31 cellular contexts compared by ENCODE assay signal in the genomic region with DNA sequence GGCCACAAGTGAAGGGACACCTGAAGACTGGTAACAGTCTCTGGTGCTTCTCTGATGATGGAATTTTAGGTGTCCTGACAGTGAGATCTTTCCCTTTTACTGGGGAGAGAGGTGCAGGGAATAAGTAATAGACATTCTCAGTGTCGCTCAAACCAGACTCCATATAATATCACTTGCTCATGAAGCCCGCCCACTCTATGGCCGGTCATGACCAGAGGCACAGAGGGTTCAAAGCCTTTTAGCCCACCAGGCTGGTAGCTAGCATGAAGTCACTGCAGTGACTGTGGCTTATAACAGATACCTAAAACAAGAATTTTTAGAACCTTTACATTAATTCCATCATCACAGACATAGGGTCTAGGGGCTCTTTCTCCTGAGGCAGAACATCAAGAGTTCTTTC. TPM values are rescaled to one million over a fixed set of nuclear protein-coding genes. Genes with fewer than 3 reads are reported as not detected.
A peak's percentile ranks its signal among the peaks of the same experiment; 100 is the strongest.
DNase-seq lines count a peak whose midpoint lies in the region; ATAC-seq lines count a peak whose summit lies in the region.
"Had no signal": no experiment of that assay in that cellular context is flagged by ENCODE, and none has a peak within 500 bp of the region (broad histone marks: within the 10 kb centered on the region; RNA-seq: fewer than 3 reads in every experiment).

No MANE protein-coding gene starts in this region.

- peaks cover 42 to 54% (median 44%) of the 10 kb centered on the region in 3 donors for H3K4me1 Mint-ChIP-seq in T-cell
- peaks cover 19% of the 10 kb centered on the region for H3K4me1 Mint-ChIP-seq in activated T-helper 17 cell treated with anti-CD3 and anti-CD28 coated beads, Interleukin-2, amount 50 U/mL, for 72 hours
- peaks cover 9 to 55% (median 38%) of the 10 kb centered on the region in 7 donors for H3K4me1 Mint-ChIP-seq in naive thymus-derived CD4-positive, alpha-beta T cell
- H3K4me1 Mint-ChIP-seq: neural crest cell had no signal

- peak overlapping the region; percentile 86 to 96 (median 91) for H3K4me3 Mint-ChIP-seq in T-cell
- H3K4me3 Mint-ChIP-seq in activated T-helper 17 cell treated with anti-CD3 and anti-CD28 coated beads, Interleukin-2, amount 50 U/mL, for 72 hours = peak overlapping the region; percentile 95
- H3K4me3 Mint-ChIP-seq in naive thymus-derived CD4-positive, alpha-beta T cell = peak overlapping the region; percentile 79 to 99 (median 96)
- H3K4me3 Mint-ChIP-seq: neural crest cell had no signal

- CTCF ChIA-PET in T-cell (lab: Charles Lee) = interaction anchor here in 1 of 2 donors (0.6 to 1.0 kb wide), 2 partner anchors 42 to 66 kb away, joined by 3 read pairs; no protein-coding TSS in a partner anchor
- CTCF ChIA-PET in naive thymus-derived CD4-positive, alpha-beta T cell (lab: Charles Lee) = interaction anchor here (0.6 to 3.5 kb wide), 9 partner anchors 14 to 73 kb away, joined by 3 to 13 read pairs (median 4); no protein-coding TSS in a partner anchor

- peaks cover 60% of the 10 kb centered on the region for H3K36me3 Mint-ChIP-seq in T-cell
- peaks cover 83% of the 10 kb centered on the region for H3K36me3 Mint-ChIP-seq in activated T-helper 17 cell treated with anti-CD3 and anti-CD28 coated beads, Interleukin-2, amount 50 U/mL, for 72 hours (ENCODE audit: low read depth)
- H3K36me3 Mint-ChIP-seq in naive thymus-derived CD4-positive, alpha-beta T cell = peaks cover 20 to 71% (median 68%) of the 10 kb centered on the region in 5 donors

- peaks cover 8 to 31% of the 10 kb centered on the region in 2 donors for H3K4me1 ChIP-seq in naive thymus-derived CD4-positive, alpha-beta T cell (ENCODE audit: control insufficient read depth in 2 of 2, insufficient read depth in 2 of 2, low read length in 2 of 2)
- H3K4me1 ChIP-seq: BLaER1, HAP-1, heart right ventricle, left ventricle myocardium inferior, upper lobe of left lung had no signal

- intact Hi-C loops in naive thymus-derived CD4-positive, alpha-beta T cell (cut with micrococcal nuclease) = loop anchor here (1.0 to 10.0 kb wide), 4 partner anchors 8 to 1126 kb away; a partner anchor contains a TSS

- H3K27ac ChIP-seq in naive thymus-derived CD4-positive, alpha-beta T cell (ENCODE audit: low read depth, low read length) = peak overlapping the region; percentile 79
- H3K27ac ChIP-seq: BLaER1, heart right ventricle, left ventricle myocardium inferior, ovary, SK-N-MC, upper lobe of left lung had no signal

- peak overlapping the region; percentile 94 for H3K4me3 ChIP-seq in naive thymus-derived CD4-positive, alpha-beta T cell (ENCODE audit: low read length)
- H3K4me3 ChIP-seq: BLaER1, HAP-1, left ventricle myocardium inferior, MG63, ovary, SK-N-MC, upper lobe of left lung had no signal

- POLR2A ChIA-PET in T-cell (lab: Charles Lee) = no interaction called here
- POLR2A ChIA-PET in naive thymus-derived CD4-positive, alpha-beta T cell (lab: Charles Lee) = interaction anchor here (0.6 to 7.5 kb wide), 20 partner anchors 10 to 274 kb away, joined by 3 to 86 read pairs (median 8); no protein-coding TSS in a partner anchor

- no peak for ATAC-seq in T-cell (replicated peaks in 1 of 4)
- peak; percentile 33 for ATAC-seq in activated T-helper 17 cell treated with anti-CD3 and anti-CD28 coated beads, Interleukin-2, amount 50 U/mL, for 72 hours (replicated peaks)
- ATAC-seq in naive thymus-derived CD4-positive, alpha-beta T cell = no peak
- ATAC-seq: heart right ventricle, PC-3 had no signal

- peaks cover 0 to 10% of the 10 kb centered on the region in 2 donors for H3K27me3 Mint-ChIP-seq in T-cell
- H3K27me3 Mint-ChIP-seq in activated T-helper 17 cell treated with anti-CD3 and anti-CD28 coated beads, Interleukin-2, amount 50 U/mL, for 72 hours = no peaks in the 10 kb centered on the region
- H3K27me3 Mint-ChIP-seq in naive thymus-derived CD4-positive, alpha-beta T cell = no peaks in the 10 kb centered on the region

- peaks cover 0 to 31% (median 21%) of the 10 kb centered on the region in 3 experiments for H3K36me3 ChIP-seq in naive thymus-derived CD4-positive, alpha-beta T cell (ENCODE audit: control insufficient read depth in 2 of 3, insufficient read depth in 3 of 3, low read length in 3 of 3)
- H3K36me3 ChIP-seq: BLaER1, HAP-1, heart right ventricle, left ventricle myocardium inferior, MG63, ovary, upper lobe of left lung had no signal

- H3K27ac Mint-ChIP-seq in T-cell = peak overlapping the region; percentile 88 to 99
- peak overlapping the region; percentile 74 for H3K27ac Mint-ChIP-seq in activated T-helper 17 cell treated with anti-CD3 and anti-CD28 coated beads, Interleukin-2, amount 50 U/mL, for 72 hours
- H3K27ac Mint-ChIP-seq in naive thymus-derived CD4-positive, alpha-beta T cell = peak overlapping the region; percentile 42 to 99 (median 95)

- H3K9me3 ChIP-seq in naive thymus-derived CD4-positive, alpha-beta T cell (ENCODE audit: control insufficient read depth in 2 of 3, low read length in 3 of 3) = no peaks in the 10 kb centered on the region
- H3K9me3 ChIP-seq: HAP-1, heart right ventricle, left ventricle myocardium inferior, MG63, ovary, upper lobe of left lung had no signal

- no peaks in the 10 kb centered on the region for H3K27me3 ChIP-seq in naive thymus-derived CD4-positive, alpha-beta T cell (ENCODE audit: control insufficient read depth in 2 of 2, insufficient read depth in 2 of 2, low read length in 2 of 2)
- H3K27me3 ChIP-seq: heart right ventricle, MG63, ovary, upper lobe of left lung had no signal

- DNase-seq in activated naive CD4-positive, alpha-beta T cell treated with Interleukin-2 at 50 U/mL for 16 hours = peak; percentile 22
- no peak for DNase-seq in activated naive CD4-positive, alpha-beta T cell treated with anti-CD3 and anti-CD28 coated beads, Interleukin-2, amount 50 U/mL, for 16 hours
- DNase-seq in T-cell (no peak), NCI-H2081 treated with DMSO at 0.1 percent for 48 hours (lab: John Stamatoyannopoulos, UW) (no peak), RKO (ENCODE audit: low spot score) (no peak)
- DNase-seq in naive thymus-derived CD4-positive, alpha-beta T cell = no peak
- DNase-seq: activated CD4-positive, CD25-positive, alpha-beta regulatory T cell; amniotic stem cell; DMS79; heart right ventricle; KG1; left ventricle myocardium inferior; mesenchymal stem cell; MG63; NCI-H1105 treated with DMSO at 0.1 percent for 48 hours; NCI-H187 treated with DMSO at 0.1 percent for 48 hours; NCI-H510A treated with DMSO at 0.1 percent for 48 hours; ovary; PC-3; stimulated activated CD4-positive, alpha-beta T cell treated with anti-CD3 and anti-CD28 coated beads, Interleukin-15, amount 100 ng/mL, for 24 hours; T-helper 9 cell; upper lobe of left lung had no signal

- no peaks in the 10 kb centered on the region for H3K9me3 Mint-ChIP-seq in T-cell
- H3K9me3 Mint-ChIP-seq in activated T-helper 17 cell treated with anti-CD3 and anti-CD28 coated beads, Interleukin-2, amount 50 U/mL, for 72 hours = no peaks in the 10 kb centered on the region
- peaks cover 0 to 2% (median 0%) of the 10 kb centered on the region in 11 donors for H3K9me3 Mint-ChIP-seq in naive thymus-derived CD4-positive, alpha-beta T cell

RNA-seq across cellular contexts. Expression of a gene that starts 2.9 kb away (rescaled TPM):
- total RNA-seq in T-cell = 10 to 100 TPM; 23.8 to 38.4 (median 37.1) TPM
- 100 to 1,000 TPM in 1 of 2 donors, 10 to 100 TPM in 1; 87.0 to 110 TPM for total RNA-seq in activated T-helper 17 cell treated with anti-CD3 and anti-CD28 coated beads, Interleukin-2, amount 50 U/mL, for 72 hours
- total RNA-seq in naive thymus-derived CD4-positive, alpha-beta T cell = 100 to 1,000 TPM in 1 of 5 experiments, 10 to 100 TPM in 4; 25.2 to 173 (median 56.8) TPM
- 100 to 1,000 TPM in 1 of 2 donors, 10 to 100 TPM in 1; 72.1 to 127 TPM for polyA plus RNA-seq in naive thymus-derived CD4-positive, alpha-beta T cell
- total RNA-seq: chondrocyte, endothelial cell of umbilical vein, frontal cortex, left ventricle myocardium inferior, neural crest cell, PC-3 had no signal
- polyA plus RNA-seq: endothelial cell of umbilical vein, keratinocyte had no signal
